Comparison of ENCODE assay signal across 8 cellular contexts in genomic region chr16:22188595-22189442, GRCh38. TPM values are rescaled to one million over a fixed set of nuclear protein-coding genes. Genes with fewer than 3 reads are reported as not detected.
DNase-seq lines count a peak whose midpoint lies in the region; ATAC-seq and TF ChIP-seq lines count a peak whose summit lies in the region.

No MANE protein-coding gene starts in this region.

- H3K9ac ChIP-seq in colonic mucosa (ENCODE audit: low read depth in 2 of 2, low read length in 2 of 2) = peak overlapping the region; percentile 25 to 88
- peak overlapping the region in 1 of 2 donors; percentile 45 for H3K9ac ChIP-seq in liver (ENCODE audit: low read depth in 1 of 2, low read length in 2 of 2)

- H3K27ac ChIP-seq in GM23338 (ENCODE audit: low read depth) = no peak overlapping the region
- H3K27ac ChIP-seq in colonic mucosa = peak overlapping the region; percentile 97
- peak overlapping the region in 1 of 2 donors; percentile 99 for H3K27ac ChIP-seq in liver (ENCODE audit: low read depth in 1 of 2, low read length in 2 of 2)

- peak overlapping the region; percentile 89 for H3K4me3 Mint-ChIP-seq in GM23338

- H3K27me3 ChIP-seq in GM23338 (ENCODE audit: insufficient read depth) (no peaks in the 10 kb centered on the region), colonic mucosa (no peaks in the 10 kb centered on the region), liver (ENCODE audit: control insufficient read depth in 4 of 4, insufficient read depth in 4 of 4, low read length in 3 of 4) (no peaks in the 10 kb centered on the region)

- H2AFZ ChIP-seq in GM23338 = no peak overlapping the region

- DNase-seq in AG08396 (ENCODE audit: low spot score) (peak; percentile 75), GM23338 (ENCODE audit: low spot score) (peak; percentile 87), NCI-H510A (lab: John Stamatoyannopoulos, UW) (peak; percentile 60), colonic mucosa (peak; percentile 85)
- peak; percentile 50 for DNase-seq in activated CD4-positive, CD25-positive, alpha-beta regulatory T cell treated with anti-CD3 and anti-CD28 coated beads, Interleukin-2, amount 50 U/mL, for 72 hours
- peak; percentile 35 to 56 for DNase-seq in stimulated activated CD4-positive, alpha-beta T cell treated with anti-CD3 and anti-CD28 coated beads, Interleukin-4, amount 100 ng/mL, for 48 hours (ENCODE audit: low read depth in 2 of 2)

- TF ChIP-seq RAD21 in liver (IDR thresholded peaks at IDR 0.05) = peak; percentile 97 to 98

- 39% methylated on average over 8 of the region's 8 CpGs for WGBS in liver

- H3F3A ChIP-seq in GM23338 (replicated peaks; ENCODE audit: low read depth) = peaks cover 8% of the 10 kb centered on the region; the same call in 1 of the 2 replicates

- no peaks in the 10 kb centered on the region for H3K79me2 ChIP-seq in GM23338 (replicated peaks; ENCODE audit: insufficient read depth)

- no peaks in the 10 kb centered on the region for H3K9me3 ChIP-seq in colonic mucosa
- no peaks in the 10 kb centered on the region for H3K9me3 ChIP-seq in liver (ENCODE audit: control insufficient read depth in 4 of 4, low read length in 3 of 4)

- intact Hi-C loops in colonic mucosa (cut with DNase I) = loop anchor here (2.0 to 5.0 kb wide), 3 partner anchors 92 to 237 kb away; partner anchors contain the start of genes PDZD9 and UQCRC2

- 0 out of 2 replicates have a peak, but pooled peaks cover 6% of the 10 kb centered on the region for H3K9me2 ChIP-seq in GM23338 (ENCODE audit: insufficient read depth)

- H3K27me3 Mint-ChIP-seq in GM23338 (ENCODE audit: insufficient read depth, low read depth, poor library complexity) = peaks cover 20% of the 10 kb centered on the region

- no peaks in the 10 kb centered on the region for H3K36me3 Mint-ChIP-seq in GM23338 (ENCODE audit: low read depth)

- ATAC-seq in GM23338 = peak; percentile 7
- no peak for ATAC-seq in HG02870 (IDR thresholded peaks at IDR 0.05; ENCODE audit: unreplicated experiment)

- peaks cover 29% of the 10 kb centered on the region for H3K4me1 Mint-ChIP-seq in GM23338

- H4K20me1 ChIP-seq in GM23338 (replicated peaks; ENCODE audit: insufficient read depth) = no peaks in the 10 kb centered on the region

- no peaks in the 10 kb centered on the region for H3K36me3 ChIP-seq in GM23338 (ENCODE audit: insufficient read depth)
- no peaks in the 10 kb centered on the region for H3K36me3 ChIP-seq in colonic mucosa
- no peaks in the 10 kb centered on the region for H3K36me3 ChIP-seq in liver (ENCODE audit: control insufficient read depth in 4 of 4, insufficient read depth in 3 of 4, low read depth in 1 of 4, low read length in 3 of 4)

- H3K4me2 ChIP-seq in GM23338 = peak overlapping the region; percentile 94

- peak overlapping the region; percentile 85 for H3K4me3 ChIP-seq in GM23338
- no peak overlapping the region for H3K4me3 ChIP-seq in colonic mucosa
- no peak overlapping the region for H3K4me3 ChIP-seq in liver (ENCODE audit: low read depth in 1 of 3, low read length in 3 of 3)

- peaks cover 26% of the 10 kb centered on the region for H3K4me1 ChIP-seq in GM23338 (ENCODE audit: insufficient read depth)
- H3K4me1 ChIP-seq in colonic mucosa = peaks cover 12% of the 10 kb centered on the region
- H3K4me1 ChIP-seq in liver (ENCODE audit: control insufficient read depth in 4 of 4, insufficient read depth in 4 of 4, low read length in 3 of 4) = peaks cover 2 to 36% (median 27%) of the 10 kb centered on the region in 4 donors

- no peak overlapping the region for H3K27ac Mint-ChIP-seq in GM23338

- no peaks in the 10 kb centered on the region for H3K9me3 Mint-ChIP-seq in GM23338

- TF ChIP-seq CTCF in GM23338 (conservative IDR thresholded peaks at IDR 0.05; ENCODE audit: low read depth in 2 of 2) (peak; percentile 91 to 94), colonic mucosa (IDR thresholded peaks at IDR 0.05) (peak; percentile 78), liver (IDR thresholded peaks at IDR 0.05; ENCODE audit: low read depth, low read length, missing input control) (peak; percentile 90)

TF ChIP-seq in GM23338, 12 proteins besides CTCF, POLR2A, EP300 and RAD21 (continues in another document):
- no peak for TF ChIP-seq ZNF331 (CRISPR knock-in tag; IDR thresholded peaks at IDR 0.05; ENCODE audit: low read depth)
- TF ChIP-seq REST (IDR thresholded peaks at IDR 0.05; ENCODE audit: unreplicated experiment) = no peak
- TF ChIP-seq JUNB (IDR thresholded peaks at IDR 0.05; ENCODE audit: unreplicated experiment) = no peak
- no peak for TF ChIP-seq NANOG (IDR thresholded peaks at IDR 0.05; ENCODE audit: borderline replicate concordance)
- TF ChIP-seq EZH2phosphoT487 (IDR thresholded peaks at IDR 0.05; ENCODE audit: unreplicated experiment) = no peak
- TF ChIP-seq EZH2 (IDR thresholded peaks at IDR 0.05; ENCODE audit: low read depth, unreplicated experiment) = no peak
- no peak for TF ChIP-seq STAT1 (IDR thresholded peaks at IDR 0.05; ENCODE audit: unreplicated experiment)
- no peak for TF ChIP-seq ZNF114 (CRISPR knock-in tag; IDR thresholded peaks at IDR 0.05)

TF ChIP-seq in liver, 16 proteins besides CTCF, POLR2A, EP300 and RAD21:
- peak; percentile 38 for TF ChIP-seq FOXA2 (IDR thresholded peaks at IDR 0.05)
- TF ChIP-seq RXRA (IDR thresholded peaks at IDR 0.05) = peak; percentile 72 to 85
- no peak for TF ChIP-seq REST (IDR thresholded peaks at IDR 0.05)
- TF ChIP-seq HNF4A (conservative IDR thresholded peaks at IDR 0.05) = peak; percentile 36 to 55
- no peak for TF ChIP-seq ZBTB33 (IDR thresholded peaks at IDR 0.05)
- TF ChIP-seq SP1 (IDR thresholded peaks at IDR 0.05) = peak; percentile 22

RNA-seq across cellular contexts. Expression of gene EEF2K, which starts 17.3 kb away (rescaled TPM):
- 23.9 and 26.8 TPM in 2 replicates for total RNA-seq in GM23338 (2014; rRNA removed; shearing (Covaris generic))
- polyA plus RNA-seq in GM23338 (2016; fragmentation: Nextera tagmentation; extraction: Ambion mirVana) = 5.4 and 5.7 TPM in 2 replicates
- total RNA-seq in colonic mucosa = 10 to 100 TPM; 25.8 to 53.4 TPM
- total RNA-seq in liver = 10 to 100 TPM; 11.5 to 14.3 TPM
- polyA plus RNA-seq in liver = 1 to 10 TPM; 3.2 to 4.5 TPM

RNA-seq across cellular contexts. Expression of gene SDR42E2, which starts 26.5 kb away (rescaled TPM):
- total RNA-seq in GM23338 (2014; rRNA removed; shearing (Covaris generic)) = 0.08 TPM in 1 of 2 replicates, not detected in the other
- polyA plus RNA-seq in GM23338 (2016; fragmentation: Nextera tagmentation; extraction: Ambion mirVana) (0.15 and 0.26 TPM in 2 replicates), liver (under 1 TPM in 1 of 2 donors, not detected in 1; 0.07 TPM)
- total RNA-seq in colonic mucosa (not detected), liver (not detected)
